Comparison of ENCODE assay signal across 8 cellular contexts in the genomic region with DNA sequence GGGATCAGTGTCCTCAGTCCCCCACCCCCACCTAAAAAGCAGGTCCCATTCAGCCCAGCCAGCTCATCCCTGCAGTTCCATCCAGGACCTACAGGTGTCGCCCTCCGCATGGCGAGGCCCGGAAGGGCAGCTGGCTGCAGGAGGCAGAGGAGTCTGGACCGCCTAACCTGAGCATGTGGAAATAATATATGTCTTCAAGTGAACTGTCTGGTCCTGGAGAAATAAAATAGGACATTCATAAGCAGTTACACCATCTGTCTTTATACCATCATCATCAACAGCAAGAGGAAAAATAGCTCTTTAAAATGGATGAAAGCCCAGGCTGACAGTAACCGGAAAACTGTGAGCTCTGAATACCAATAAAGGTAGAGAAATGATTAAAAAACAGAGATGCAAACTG.
DNase-seq lines count a peak whose midpoint lies in the region; ATAC-seq and TF ChIP-seq lines count a peak whose summit lies in the region.

No MANE protein-coding gene starts in this region.

- H3K9me3 ChIP-seq in Loucy (ENCODE audit: insufficient read depth, low read depth, low read length), result no peaks in the 10 kb centered on the region

- DNase-seq in DMS 273 (lab: John Stamatoyannopoulos, UW; ENCODE audit: unreplicated experiment) (peak; percentile 87), T-helper 9 cell (peak; percentile 61), astrocyte of the spinal cord (ENCODE audit: low read depth, low spot score) (peak; percentile 75), iPS-NIHi11 (ENCODE audit: low spot score) (peak; percentile 89)
- DNase-seq in stimulated activated CD4-positive, alpha-beta T cell treated with anti-CD3 and anti-CD28 coated beads, Interleukin-12 subunit alpha, Interleukin-12 subunit beta, amount 100 ng/mL, for 4 hours, result peak; percentile 67

- no peak overlapping the region for H3K9ac ChIP-seq in Loucy (ENCODE audit: low read depth, low read length, poor library complexity, severe bottlenecking)

- H3K27me3 ChIP-seq in Loucy (ENCODE audit: insufficient read depth, low read length, poor library complexity, severe bottlenecking), result no peaks in the 10 kb centered on the region

- H4K20me1 ChIP-seq in Loucy (ENCODE audit: insufficient read depth, low read length, poor library complexity, severe bottlenecking), result no peaks in the 10 kb centered on the region

- peaks cover 25% of the 10 kb centered on the region for H3K4me1 ChIP-seq in Loucy (ENCODE audit: insufficient read depth, low read length, poor library complexity, severe bottlenecking)

- H3F3A ChIP-seq in Loucy (ENCODE audit: low read depth), result no peaks in the 10 kb centered on the region

- no peaks in the 10 kb centered on the region for H3K79me2 ChIP-seq in Loucy (ENCODE audit: insufficient read depth, low read length)

- peaks cover 1% of the 10 kb centered on the region; the same call in 1 of the 2 replicates for H3K36me3 ChIP-seq in Loucy (ENCODE audit: insufficient read depth, low read length)

- in situ Hi-C loops in astrocyte of the spinal cord (cut with HindIII; ENCODE audit: low sequenced_read_pairs), result no loop called here

- peak; percentile 99 for TF ChIP-seq CTCF in Loucy (conservative IDR thresholded peaks at IDR 0.05; ENCODE audit: low read length)
- peak; percentile 100 for TF ChIP-seq CTCF in astrocyte of the spinal cord (IDR thresholded peaks at IDR 0.05; ENCODE audit: low read depth, low read length)

- H2AFZ ChIP-seq in Loucy (ENCODE audit: low read length), result no peak overlapping the region

- ATAC-seq in GM21360 (IDR thresholded peaks at IDR 0.05; ENCODE audit: unreplicated experiment) (peak; percentile 80), HG03097 (IDR thresholded peaks at IDR 0.05; ENCODE audit: low FRiP score, unreplicated experiment) (no peak)

- no peak overlapping the region for H3K4me3 ChIP-seq in Loucy (ENCODE audit: low read length, poor library complexity, severe bottlenecking)
- no peak overlapping the region for H3K4me3 ChIP-seq in astrocyte of the spinal cord (ENCODE audit: low read depth, low read length)

- H3K4me2 ChIP-seq in Loucy (ENCODE audit: low read depth, low read length, poor library complexity, severe bottlenecking), result no peak overlapping the region

- no peaks in the 10 kb centered on the region for H3K9me2 ChIP-seq in Loucy (replicated peaks; ENCODE audit: low read depth, low read length)
